ENCODE assay signal across 14 cellular contexts in the genomic region with DNA sequence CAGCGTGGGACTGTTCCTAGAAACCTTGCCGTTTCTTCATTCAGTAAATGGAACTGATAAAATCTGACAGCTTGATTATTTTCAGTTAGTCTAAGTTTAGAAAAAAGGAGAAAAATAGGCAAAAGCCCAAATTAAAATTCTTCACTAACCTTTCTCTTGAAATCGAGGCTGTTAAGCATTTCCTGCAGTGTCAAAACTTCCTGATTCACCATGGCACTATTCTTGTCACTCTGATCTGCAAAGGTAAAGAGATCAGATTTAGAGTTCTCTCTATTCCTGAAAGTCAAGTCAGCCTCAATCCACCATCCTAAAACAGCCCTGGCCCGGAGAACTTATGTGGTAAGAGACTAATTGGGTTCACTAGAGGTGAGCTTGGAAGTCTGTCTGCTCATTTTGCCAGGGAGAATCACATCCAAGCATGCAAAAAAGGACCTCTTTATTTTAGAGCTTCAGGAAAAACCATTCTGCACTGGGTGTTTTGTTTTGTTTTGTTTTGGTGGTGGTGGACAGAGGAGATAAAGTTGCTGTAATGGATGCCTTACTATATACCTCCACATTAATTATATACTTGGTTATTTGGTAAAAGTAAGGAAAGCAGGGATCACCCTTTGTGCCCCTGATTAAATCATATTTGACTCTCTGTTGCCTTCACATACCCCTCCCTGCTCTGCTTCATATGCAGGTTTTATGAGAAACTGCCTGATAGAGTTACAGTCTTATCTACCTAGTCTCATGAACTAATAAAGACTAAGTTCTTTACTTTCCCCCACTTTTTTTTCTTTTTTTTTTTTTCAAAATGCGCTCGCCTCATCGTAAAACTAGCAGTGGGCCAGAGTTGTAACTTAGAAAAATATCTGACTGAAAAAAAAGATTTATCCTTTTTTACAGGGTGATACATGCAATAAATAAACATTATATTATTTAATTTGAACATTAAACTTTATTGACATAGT. TPM values are rescaled to one million over a fixed set of nuclear protein-coding genes. Genes with fewer than 3 reads are reported as not detected.
DNase-seq lines count a peak whose midpoint lies in the region; ATAC-seq and TF ChIP-seq lines count a peak whose summit lies in the region.
"Had no signal": no experiment of that assay in that cellular context is flagged by ENCODE, and none has a peak within 500 bp of the region (broad histone marks: within the 10 kb centered on the region; RNA-seq: fewer than 3 reads in every experiment).

No MANE protein-coding gene starts in this region.

- CTCF ChIA-PET in activated naive CD4-positive, alpha-beta T cell treated with anti-CD3 and anti-CD28 coated beads, Interleukin-2, amount 10 ng/mL, durations not matched to agents 7 days and 5 days (lab: Charles Lee): interaction anchor here (22.9 kb wide), 1 partner anchor 93 kb away, joined by 689 read pairs; the partner anchor contains the start of gene STAT4

- H3K27ac ChIP-seq in Peyer's patch: peak overlapping the region; percentile 3 to 48 (median 20)
- peak overlapping the region; percentile 58 for H3K27ac ChIP-seq in effector memory CD4-positive, alpha-beta T cell (ENCODE audit: insufficient read depth, low read length, poor library complexity, severe bottlenecking)
- H3K27ac ChIP-seq in lower lobe of right lung: no peak overlapping the region
- H3K27ac ChIP-seq: C4-2B had no signal

- H3K4me1 Mint-ChIP-seq in activated naive CD4-positive, alpha-beta T cell treated with anti-CD3 and anti-CD28 coated beads, Interleukin-2, amount 10 ng/mL, durations not matched to agents 7 days and 5 days: peaks cover 79% of the 10 kb centered on the region
- peaks cover 97% of the 10 kb centered on the region for H3K4me1 Mint-ChIP-seq in stimulated activated naive CD8-positive, alpha-beta T cell treated with anti-CD3 and anti-CD28 coated beads, Interleukin-15, Interleukin-2, amounts not matched to agents 100 ng/mL and 50 ng/mL, for 24 hours (ENCODE audit: low read depth)

- H3K4me1 ChIP-seq in Peyer's patch (no peaks in the 10 kb centered on the region), lower lobe of right lung (no peaks in the 10 kb centered on the region)
- H3K4me1 ChIP-seq in effector memory CD4-positive, alpha-beta T cell (ENCODE audit: control insufficient read depth, insufficient read depth, low read length, poor library complexity, severe bottlenecking): peaks cover 48% of the 10 kb centered on the region
- H3K4me1 ChIP-seq: breast epithelium had no signal

- no peaks in the 10 kb centered on the region for H3K27me3 ChIP-seq in Peyer's patch
- no peaks in the 10 kb centered on the region for H3K27me3 ChIP-seq in effector memory CD4-positive, alpha-beta T cell (replicated peaks; ENCODE audit: control insufficient read depth, insufficient read depth, low read length, poor library complexity, severe bottlenecking)
- H3K27me3 ChIP-seq in lower lobe of right lung (ENCODE audit: low read depth): no peaks in the 10 kb centered on the region
- H3K27me3 ChIP-seq: breast epithelium had no signal

- peak overlapping the region; percentile 78 for H3K4me3 Mint-ChIP-seq in activated naive CD4-positive, alpha-beta T cell treated with anti-CD3 and anti-CD28 coated beads, Interleukin-2, amount 10 ng/mL, durations not matched to agents 7 days and 5 days
- peak overlapping the region; percentile 80 for H3K4me3 Mint-ChIP-seq in stimulated activated naive CD8-positive, alpha-beta T cell treated with anti-CD3 and anti-CD28 coated beads, Interleukin-15, Interleukin-2, amounts not matched to agents 100 ng/mL and 50 ng/mL, for 24 hours
- H3K4me3 Mint-ChIP-seq: stimulated activated memory B cell treated with anti-CD40 and anti-IgM and Interleukin-4, amounts not matched to agents 10 μg/mL and 1 μg/mL and 100 μg/mL, for 72 hours had no signal

- H3K9me3 Mint-ChIP-seq in activated naive CD4-positive, alpha-beta T cell treated with anti-CD3 and anti-CD28 coated beads, Interleukin-2, amount 10 ng/mL, durations not matched to agents 7 days and 5 days: no peaks in the 10 kb centered on the region
- peaks cover 1% of the 10 kb centered on the region for H3K9me3 Mint-ChIP-seq in stimulated activated naive CD8-positive, alpha-beta T cell treated with anti-CD3 and anti-CD28 coated beads, Interleukin-15, Interleukin-2, amounts not matched to agents 100 ng/mL and 50 ng/mL, for 24 hours
- H3K9me3 Mint-ChIP-seq: stimulated activated memory B cell treated with anti-CD40 and anti-IgM and Interleukin-4, amounts not matched to agents 10 μg/mL and 1 μg/mL and 100 μg/mL, for 72 hours had no signal

- no peaks in the 10 kb centered on the region for H3K27me3 Mint-ChIP-seq in activated naive CD4-positive, alpha-beta T cell treated with anti-CD3 and anti-CD28 coated beads, Interleukin-2, amount 10 ng/mL, durations not matched to agents 7 days and 5 days
- no peaks in the 10 kb centered on the region for H3K27me3 Mint-ChIP-seq in stimulated activated naive CD8-positive, alpha-beta T cell treated with anti-CD3 and anti-CD28 coated beads, Interleukin-15, Interleukin-2, amounts not matched to agents 100 ng/mL and 50 ng/mL, for 24 hours

- no peak for TF ChIP-seq POLR2A in Peyer's patch (IDR thresholded peaks at IDR 0.05)

- H3K36me3 Mint-ChIP-seq in activated naive CD4-positive, alpha-beta T cell treated with anti-CD3 and anti-CD28 coated beads, Interleukin-2, amount 10 ng/mL, durations not matched to agents 7 days and 5 days: peaks cover 74% of the 10 kb centered on the region
- peaks cover 73% of the 10 kb centered on the region for H3K36me3 Mint-ChIP-seq in stimulated activated naive CD8-positive, alpha-beta T cell treated with anti-CD3 and anti-CD28 coated beads, Interleukin-15, Interleukin-2, amounts not matched to agents 100 ng/mL and 50 ng/mL, for 24 hours (ENCODE audit: low read depth)

- H3K27ac Mint-ChIP-seq in activated naive CD4-positive, alpha-beta T cell treated with anti-CD3 and anti-CD28 coated beads, Interleukin-2, amount 10 ng/mL, durations not matched to agents 7 days and 5 days: peak overlapping the region; percentile 91
- H3K27ac Mint-ChIP-seq in stimulated activated naive CD8-positive, alpha-beta T cell treated with anti-CD3 and anti-CD28 coated beads, Interleukin-15, Interleukin-2, amounts not matched to agents 100 ng/mL and 50 ng/mL, for 24 hours: peak overlapping the region; percentile 81
- H3K27ac Mint-ChIP-seq: stimulated activated memory B cell treated with anti-CD40 and anti-IgM and Interleukin-4, amounts not matched to agents 10 μg/mL and 1 μg/mL and 100 μg/mL, for 72 hours had no signal

- H3K4me3 ChIP-seq in Peyer's patch (no peak overlapping the region), lower lobe of right lung (no peak overlapping the region)
- peak overlapping the region; percentile 4 for H3K4me3 ChIP-seq in effector memory CD4-positive, alpha-beta T cell (ENCODE audit: insufficient read depth, low read depth, low read length, poor library complexity, severe bottlenecking)
- H3K4me3 ChIP-seq: breast epithelium had no signal

- TF ChIP-seq CTCF in Peyer's patch (IDR thresholded peaks at IDR 0.05): no peak
- TF ChIP-seq CTCF in lower lobe of right lung (IDR thresholded peaks at IDR 0.05): no peak

- ATAC-seq in lower lobe of right lung (no peak), HG03139 (IDR thresholded peaks at IDR 0.05; ENCODE audit: unreplicated experiment) (no peak)
- ATAC-seq: stimulated activated memory B cell treated with anti-CD40 and anti-IgM and Interleukin-4, amounts not matched to agents 10 μg/mL and 1 μg/mL and 100 μg/mL, for 72 hours had no signal

- no peaks in the 10 kb centered on the region for H3K9me3 ChIP-seq in Peyer's patch
- H3K9me3 ChIP-seq in effector memory CD4-positive, alpha-beta T cell (ENCODE audit: control insufficient read depth, low read length): no peaks in the 10 kb centered on the region
- H3K9me3 ChIP-seq in lower lobe of right lung: no peaks in the 10 kb centered on the region
- H3K9me3 ChIP-seq: breast epithelium had no signal

- intact Hi-C loops in posterior cingulate gyrus (cut with DNase I) (no loop called here), lower lobe of right lung (cut with DNase I) (no loop called here)

- H3K36me3 ChIP-seq in Peyer's patch: no peaks in the 10 kb centered on the region
- H3K36me3 ChIP-seq in effector memory CD4-positive, alpha-beta T cell (ENCODE audit: control insufficient read depth, insufficient read depth, low read length): no peaks in the 10 kb centered on the region
- H3K36me3 ChIP-seq in lower lobe of right lung: no peaks in the 10 kb centered on the region
- H3K36me3 ChIP-seq: breast epithelium had no signal

- DNase-seq in activated naive CD4-positive, alpha-beta T cell treated with anti-CD3 and anti-CD28 coated beads, Interleukin-2, amount 10 ng/mL, durations not matched to agents 7 days and 5 days: peak; percentile 26
- no peak for DNase-seq in activated naive CD4-positive, alpha-beta T cell (lab: John Stamatoyannopoulos, UW)
- DNase-seq in Peyer's patch (no peak), posterior cingulate gyrus (no peak), lower lobe of right lung (no peak)
- DNase-seq in effector memory CD4-positive, alpha-beta T cell: no peak
- DNase-seq: hippocampal formation, Kasumi-1, mammary epithelial cell had no signal

RNA-seq across cellular contexts. Expression of gene STAT1, which starts 52.6 kb away (rescaled TPM):
- 100 to 1,000 TPM in 1 of 4 donors, 10 to 100 TPM in 3; 46.5 to 108 (median 67.2) TPM for total RNA-seq in Peyer's patch
- 103 TPM for total RNA-seq in lower lobe of right lung
